Comparison of ENCODE assay signal across 8 cellular contexts in genomic region chr21:32921632-32922230, GRCh38.
DNase-seq lines count a peak whose midpoint lies in the region; ATAC-seq, FAIRE-seq and TF ChIP-seq lines count a peak whose summit lies in the region.

No MANE protein-coding gene starts in this region.

- no peak for FAIRE-seq in H54 (lab: Jason Lieb, UNC)

- no peak for TF ChIP-seq POLR2A in H54 (IDR thresholded peaks at IDR 0.05; ENCODE audit: low read depth, low read length)

- no peak overlapping the region for H3K4me3 Mint-ChIP-seq in activated CD4-positive, alpha-beta T cell treated with anti-CD3 and anti-CD28 coated beads for 36 hours

- CTCF ChIA-PET in AG04450 (lab: Charles Lee) = interaction anchor here (0.8 to 1.0 kb wide), 3 partner anchors 18 to 275 kb away, joined by 3 to 5 read pairs (median 4); no protein-coding TSS in a partner anchor
- CTCF ChIA-PET in activated CD4-positive, alpha-beta T cell treated with anti-CD3 and anti-CD28 coated beads for 36 hours (lab: Charles Lee) = interaction anchor here (0.9 to 4.3 kb wide), 9 partner anchors 9 to 206 kb away, joined by 3 to 22 read pairs (median 3); no protein-coding TSS in a partner anchor

- no peaks in the 10 kb centered on the region for H3K27me3 ChIP-seq in AG04450 (ENCODE audit: control insufficient read depth, insufficient read depth, low read length)

- H3K4me1 Mint-ChIP-seq in activated CD4-positive, alpha-beta T cell treated with anti-CD3 and anti-CD28 coated beads for 36 hours = no peaks in the 10 kb centered on the region

- H3K9me3 Mint-ChIP-seq in activated CD4-positive, alpha-beta T cell treated with anti-CD3 and anti-CD28 coated beads for 36 hours (ENCODE audit: low read depth) = peaks cover 12% of the 10 kb centered on the region

- no peak overlapping the region for H3K27ac ChIP-seq in AG04450 (ENCODE audit: low read depth, low read length)

- H3K9me3 ChIP-seq in AG04450 (ENCODE audit: control insufficient read depth, insufficient read depth, low read length) = no peaks in the 10 kb centered on the region; the same call in 1 of the 2 replicates

- H3K36me3 Mint-ChIP-seq in activated CD4-positive, alpha-beta T cell treated with anti-CD3 and anti-CD28 coated beads for 36 hours (ENCODE audit: low read depth) = peaks cover 4% of the 10 kb centered on the region

- intact Hi-C loops in activated CD4-positive, alpha-beta T cell treated with anti-CD3 and anti-CD28 coated beads for 36 hours (cut with DNase I, micrococcal nuclease) = loop anchor here in 1 of 2 experiments (1.0 to 5.0 kb wide), 2 partner anchors 206 to 276 kb away; no protein-coding TSS in a partner anchor

- TF ChIP-seq CTCF in AG04450 (IDR thresholded peaks at IDR 0.05; ENCODE audit: low read depth, low read length) = peak; percentile 52
- peak; percentile 59 for TF ChIP-seq CTCF in foreskin fibroblast (IDR thresholded peaks at IDR 0.05; ENCODE audit: low read depth, low read length)

- no peak overlapping the region for H3K27ac Mint-ChIP-seq in activated CD4-positive, alpha-beta T cell treated with anti-CD3 and anti-CD28 coated beads for 36 hours

- no peak for DNase-seq in AG04450 (ENCODE audit: low read depth, low spot score)
- DNase-seq in H54 (ENCODE audit: insufficient read length, low spot score) = peak; percentile 23
- peak; percentile 72 for DNase-seq in activated CD4-positive, alpha-beta T cell treated with anti-CD3 and anti-CD28 coated beads for 36 hours
- peak; percentile 6 to 40 for DNase-seq in foreskin fibroblast
- peak; percentile 51 for DNase-seq in stimulated activated CD4-positive, alpha-beta T cell treated with anti-CD3 and anti-CD28 coated beads, Interleukin-4, amount 100 ng/mL, for 1 hour
- DNase-seq in NCI-H187 treated with DMSO at 0.1 percent for 48 hours (lab: John Stamatoyannopoulos, UW) = no peak
- no peak for DNase-seq in OCI-M2 (lab: John Stamatoyannopoulos, UW; ENCODE audit: unreplicated experiment)

- POLR2A ChIA-PET in AG04450 (lab: Yijun Ruan, JAX) = no interaction called here
- POLR2A ChIA-PET in activated CD4-positive, alpha-beta T cell treated with anti-CD3 and anti-CD28 coated beads for 36 hours (lab: Charles Lee) = no interaction called here

- peak; percentile 51 for ATAC-seq in activated CD4-positive, alpha-beta T cell treated with anti-CD3 and anti-CD28 coated beads for 36 hours
- no peak for ATAC-seq in HG03442 (IDR thresholded peaks at IDR 0.05; ENCODE audit: unreplicated experiment)

- no peak overlapping the region for H3K4me3 ChIP-seq in AG04450 (ENCODE audit: low read depth, low read length)
- no peak overlapping the region for H3K4me3 ChIP-seq in foreskin fibroblast (ENCODE audit: low read depth in 1 of 2, low read length in 2 of 2)

- no peaks in the 10 kb centered on the region for H3K27me3 Mint-ChIP-seq in activated CD4-positive, alpha-beta T cell treated with anti-CD3 and anti-CD28 coated beads for 36 hours

Comparison
In these comparisons a context has a peak if more than half of its experiments do, and no peak if none do; other contexts are left out.
1. DNase-seq: peak in H54 (single experiment), activated CD4-positive, alpha-beta T cell treated with anti-CD3 and anti-CD28 coated beads for 36 hours (single experiment), foreskin fibroblast (2 of 2) and stimulated activated CD4-positive, alpha-beta T cell treated with anti-CD3 and anti-CD28 coated beads, Interleukin-4, amount 100 ng/mL, for 1 hour (single experiment); none in AG04450 (single experiment), NCI-H187 treated with DMSO at 0.1 percent for 48 hours (single experiment) and OCI-M2 (single experiment).